Comparison of ENCODE assay signal across 8 cellular contexts in genomic region chr12:53217930-53218307, GRCh38. TPM values are rescaled to one million over a fixed set of nuclear protein-coding genes. Genes with fewer than 3 reads are reported as not detected.
DNase-seq lines count a peak whose midpoint lies in the region; ATAC-seq and TF ChIP-seq lines count a peak whose summit lies in the region.

No MANE protein-coding gene starts in this region.

- peaks cover 0 to 29% (median 0%) of the 10 kb centered on the region in 3 donors for H3K36me3 ChIP-seq in tibial nerve

- intact Hi-C loops in MCF 10A (cut with micrococcal nuclease) = no loop called here

- H3K27me3 Mint-ChIP-seq in activated T-cell treated with anti-CD3 and anti-CD28 coated beads, Interleukin-2, amount 50 U/mL, for 4 hours (ENCODE audit: low read depth) = no peaks in the 10 kb centered on the region
- H3K27me3 Mint-ChIP-seq in MCF 10A (ENCODE audit: insufficient read depth, unreplicated experiment) = no peaks in the 10 kb centered on the region

- TF ChIP-seq CTCF in MCF 10A (IDR thresholded peaks at IDR 0.05; ENCODE audit: unreplicated experiment) (no peak), tibial nerve (IDR thresholded peaks at IDR 0.05) (no peak)

- H3K4me3 ChIP-seq in tibial nerve = peak overlapping the region; percentile 53 to 78 (median 68)

- no peak for DNase-seq in activated T-cell treated with anti-CD3 and anti-CD28 coated beads, Interleukin-2, amount 50 U/mL, for 4 hours
- DNase-seq in activated T-cell treated with anti-CD3 and anti-CD28 coated beads, Interleukin-2, amount 50 U/mL, for 1 hour = no peak
- no peak for DNase-seq in MCF 10A (ENCODE audit: unreplicated experiment)
- DNase-seq in medulla oblongata (ENCODE audit: extremely low spot score) = peak; percentile 10
- DNase-seq in tibial nerve (ENCODE audit: low spot score in 2 of 2) = no peak
- DNase-seq in midbrain (lab: John Stamatoyannopoulos, UW) = no peak
- DNase-seq in pons (ENCODE audit: low spot score) = no peak

- CTCF ChIA-PET in MCF 10A (lab: Yijun Ruan, JAX) = interaction anchor here (0.6 to 9.3 kb wide), 6 partner anchors 15 to 104 kb away, joined by 3 to 275 read pairs (median 4); partner anchors contain the start of gene PFDN5

- peaks cover 81% of the 10 kb centered on the region for H3K4me1 Mint-ChIP-seq in activated T-cell treated with anti-CD3 and anti-CD28 coated beads, Interleukin-2, amount 50 U/mL, for 4 hours (ENCODE audit: low read depth)
- H3K4me1 Mint-ChIP-seq in MCF 10A (ENCODE audit: insufficient read depth, unreplicated experiment) = peaks cover 51% of the 10 kb centered on the region

- no TSS peak for BruUV-seq in MCF 10A (replicated peaks; lab: Mats Ljungman, UMichigan)

- TF ChIP-seq EP300 in tibial nerve (IDR thresholded peaks at IDR 0.05) = no peak

- POLR2A ChIA-PET in MCF 10A (lab: Yijun Ruan, JAX) = interaction anchor here (0.5 to 4.9 kb wide), 4 partner anchors 10 to 161 kb away, joined by 3 to 43 read pairs (median 8); partner anchors contain the start of gene MYG1

- H3K27ac ChIP-seq in tibial nerve = peak overlapping the region; percentile 92 to 100 (median 96)

- H3K4me3 Mint-ChIP-seq in activated T-cell treated with anti-CD3 and anti-CD28 coated beads, Interleukin-2, amount 50 U/mL, for 4 hours = peak overlapping the region; percentile 93
- H3K4me3 Mint-ChIP-seq in MCF 10A (ENCODE audit: unreplicated experiment) = peak overlapping the region; percentile 83

- no peaks in the 10 kb centered on the region for H3K9me3 ChIP-seq in tibial nerve

- peaks cover 11% of the 10 kb centered on the region for H3K36me3 Mint-ChIP-seq in activated T-cell treated with anti-CD3 and anti-CD28 coated beads, Interleukin-2, amount 50 U/mL, for 4 hours (ENCODE audit: insufficient read depth)
- peaks cover 31% of the 10 kb centered on the region for H3K36me3 Mint-ChIP-seq in MCF 10A (ENCODE audit: insufficient read depth, unreplicated experiment)

- H3K27ac Mint-ChIP-seq in MCF 10A (ENCODE audit: low read depth, unreplicated experiment) = peak overlapping the region; percentile 7

- H3K9me3 Mint-ChIP-seq in activated T-cell treated with anti-CD3 and anti-CD28 coated beads, Interleukin-2, amount 50 U/mL, for 4 hours = no peaks in the 10 kb centered on the region
- H3K9me3 Mint-ChIP-seq in MCF 10A (ENCODE audit: unreplicated experiment) = no peaks in the 10 kb centered on the region

- no peaks in the 10 kb centered on the region for H3K27me3 ChIP-seq in tibial nerve

- TF ChIP-seq POLR2A in tibial nerve (IDR thresholded peaks at IDR 0.05) = no peak

- no peak for ATAC-seq in activated T-cell treated with anti-CD3 and anti-CD28 coated beads, Interleukin-2, amount 50 U/mL, for 4 hours
- ATAC-seq in GM18519 (IDR thresholded peaks at IDR 0.05; ENCODE audit: low FRiP score, unreplicated experiment) = no peak

- 24 to 45% methylated on average over 3 of the region's 3 CpGs for WGBS in tibial nerve, 2 donors

- peaks cover 0 to 72% (median 41%) of the 10 kb centered on the region in 4 donors for H3K4me1 ChIP-seq in tibial nerve

RNA-seq across cellular contexts. Expression of gene ITGB7, which starts 10.9 kb away (rescaled TPM):
- total RNA-seq in activated T-cell treated with anti-CD3 and anti-CD28 coated beads, Interleukin-2, amount 50 U/mL, for 4 hours = 100 to 1,000 TPM in 2 of 3 donors, 10 to 100 TPM in 1; 82.1 to 140 (median 124) TPM
- total RNA-seq in MCF 10A (2022) (1.0 and 1.1 TPM in 2 replicates), tibial nerve (10 to 100 TPM in 2 of 4 donors, 1 to 10 TPM in 2; 3.6 to 15.1 (median 8.9) TPM)

RNA-seq across cellular contexts. Expression of gene RARG, which starts 14.1 kb away (rescaled TPM):
- 10 to 100 TPM; 34.4 to 38.4 (median 38.0) TPM for total RNA-seq in activated T-cell treated with anti-CD3 and anti-CD28 coated beads, Interleukin-2, amount 50 U/mL, for 4 hours
- 30.9 and 43.7 TPM in 2 replicates for total RNA-seq in MCF 10A (2022)
- total RNA-seq in tibial nerve = 10 to 100 TPM; 28.0 to 32.3 (median 31.4) TPM

RNA-seq across cellular contexts. Expression of gene CSAD, which starts 37.2 kb away (rescaled TPM):
- total RNA-seq in activated T-cell treated with anti-CD3 and anti-CD28 coated beads, Interleukin-2, amount 50 U/mL, for 4 hours = 10 to 100 TPM in 1 of 3 donors, 1 to 10 TPM in 2; 8.0 to 10.6 (median 9.3) TPM
- total RNA-seq in MCF 10A (2022) = 22.7 and 30.8 TPM in 2 replicates
- 10 to 100 TPM; 52.4 to 90.6 (median 78.7) TPM for total RNA-seq in tibial nerve

RNA-seq across cellular contexts. Expression of gene ZNF740, which starts 37.4 kb away (rescaled TPM):
- total RNA-seq in activated T-cell treated with anti-CD3 and anti-CD28 coated beads, Interleukin-2, amount 50 U/mL, for 4 hours = 10 to 100 TPM; 29.7 to 41.5 (median 36.6) TPM
- total RNA-seq in MCF 10A (2022) (34.9 and 36.2 TPM in 2 replicates), tibial nerve (10 to 100 TPM; 10.2 to 67.7 (median 22.7) TPM)

RNA-seq across cellular contexts. Expression of gene ESPL1, which starts 50.2 kb away (rescaled TPM):
- 10 to 100 TPM; 19.9 to 21.9 (median 20.0) TPM for total RNA-seq in activated T-cell treated with anti-CD3 and anti-CD28 coated beads, Interleukin-2, amount 50 U/mL, for 4 hours
- total RNA-seq in MCF 10A (2022) (9.8 and 12.1 TPM in 2 replicates), tibial nerve (1 to 10 TPM in 3 of 4 donors, not detected in 1; 2.2 to 8.7 (median 2.5) TPM)

Comparison
In these comparisons a context has a peak if more than half of its experiments do, and no peak if none do; other contexts are left out.
1. RNA of gene ITGB7, which starts 10.9 kb away (total RNA-seq): 82.1 to 140 TPM in activated T-cell treated with anti-CD3 and anti-CD28 coated beads, Interleukin-2, amount 50 U/mL, for 4 hours; 3.6 to 15.1 TPM in tibial nerve and 1.0 to 1.1 TPM in MCF 10A; every median in the first group is over 4 times any median in the second.